Comparison of ENCODE assay signal across 22 cellular contexts in the genomic region with DNA sequence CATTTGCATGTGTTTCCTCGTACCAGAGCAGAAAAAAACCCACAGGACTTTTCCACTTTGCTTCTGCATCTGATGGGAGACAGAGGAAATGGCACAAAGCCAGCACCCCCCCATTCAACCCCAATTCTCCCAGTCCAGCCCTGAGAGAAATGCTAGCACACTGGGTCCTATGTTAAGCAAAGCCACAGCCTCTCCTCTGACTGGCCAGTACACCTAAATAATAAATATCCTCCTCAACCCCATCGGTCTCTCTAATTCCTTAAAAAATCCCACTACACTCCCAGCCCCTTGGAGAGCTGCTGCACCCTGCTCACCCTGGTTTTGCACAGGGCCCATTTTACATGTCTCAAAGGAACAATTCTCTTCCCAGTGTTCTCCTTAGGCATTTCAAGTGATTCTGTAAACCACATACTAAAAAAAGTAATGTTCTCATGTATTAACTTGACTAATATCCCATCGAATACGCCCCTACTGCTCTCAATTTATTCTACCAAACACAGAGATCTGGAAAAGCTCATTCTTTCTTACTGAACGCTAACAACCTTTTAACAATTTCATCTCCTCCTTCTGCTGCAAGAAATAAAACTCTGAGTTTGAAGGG. TPM values are rescaled to one million over a fixed set of nuclear protein-coding genes. Genes with fewer than 3 reads are reported as not detected.
A peak's percentile ranks its signal among the peaks of the same experiment; 100 is the strongest.
DNase-seq lines count a peak whose midpoint lies in the region; TF ChIP-seq lines count a peak whose summit lies in the region.
"Had no signal": no experiment of that assay in that cellular context is flagged by ENCODE, and none has a peak within 500 bp of the region (broad histone marks: within the 10 kb centered on the region; RNA-seq: fewer than 3 reads in every experiment).

No MANE protein-coding gene starts in this region.

- H3K4me3 ChIP-seq in HEK293 (ENCODE audit: low read depth, low read length) (no peak overlapping the region), stomach smooth muscle (ENCODE audit: low read length in 2 of 2) (no peak overlapping the region)
- H3K4me3 ChIP-seq: upper lobe of right lung had no signal

- intact Hi-C loops in activated T-helper 2 cell treated with anti-CD3 and anti-CD28 coated beads, Interferon-gamma antibody, Interleukin-2, Interleukin-4, amounts not matched to agents 10 μg/mL and 5 μg/mL and 100 μg/mL, durations not matched to agents 14 hours and 24 hours and 36 hours (cut with micrococcal nuclease): no loop called here

- H3K9ac ChIP-seq in stomach smooth muscle (ENCODE audit: low read length in 2 of 2): no peak overlapping the region

- H3K27me3 Mint-ChIP-seq in mesothelial cell of epicardium (ENCODE audit: low read depth): no peaks in the 10 kb centered on the region
- H3K27me3 Mint-ChIP-seq in activated T-helper 2 cell treated with anti-CD3 and anti-CD28 coated beads, Interferon-gamma antibody, Interleukin-2, Interleukin-4, amounts not matched to agents 10 μg/mL and 5 μg/mL and 100 μg/mL, durations not matched to agents 14 hours and 24 hours and 36 hours (ENCODE audit: low read depth): peaks cover 3% of the 10 kb centered on the region

- H3K36me3 Mint-ChIP-seq in mesothelial cell of epicardium: no peaks in the 10 kb centered on the region
- H3K36me3 Mint-ChIP-seq in activated T-helper 2 cell treated with anti-CD3 and anti-CD28 coated beads, Interferon-gamma antibody, Interleukin-2, Interleukin-4, amounts not matched to agents 10 μg/mL and 5 μg/mL and 100 μg/mL, durations not matched to agents 14 hours and 24 hours and 36 hours (ENCODE audit: low read depth): no peaks in the 10 kb centered on the region
- H3K36me3 Mint-ChIP-seq: activated naive CD4-positive, alpha-beta T cell treated with anti-CD3 and anti-CD28 coated beads, Interleukin-2, amount 10 ng/mL, durations not matched to agents 7 days and 5 days had no signal

- H3K9me3 Mint-ChIP-seq in mesothelial cell of epicardium: no peaks in the 10 kb centered on the region
- H3K9me3 Mint-ChIP-seq in activated T-helper 2 cell treated with anti-CD3 and anti-CD28 coated beads, Interferon-gamma antibody, Interleukin-2, Interleukin-4, amounts not matched to agents 10 μg/mL and 5 μg/mL and 100 μg/mL, durations not matched to agents 14 hours and 24 hours and 36 hours: no peaks in the 10 kb centered on the region
- H3K9me3 Mint-ChIP-seq: activated CD8-positive, alpha-beta T cell treated with anti-CD3 and anti-CD28 coated beads for 36 hours; activated naive CD4-positive, alpha-beta T cell treated with anti-CD3 and anti-CD28 coated beads, Interleukin-2, amount 10 ng/mL, durations not matched to agents 7 days and 5 days; activated T-cell treated with anti-CD3 and anti-CD28 coated beads, Interleukin-2, amount 50 U/mL, for 24 hours; neural crest cell had no signal

- POLR2A ChIA-PET in HEK293 (lab: Yijun Ruan, JAX): no interaction called here

- TF ChIP-seq CTCF in HEK293 (tag by site-specific recombination; IDR thresholded peaks at IDR 0.05): no peak
- TF ChIP-seq CTCF in VCaP (conservative IDR thresholded peaks at IDR 0.05): no peak
- no peak for TF ChIP-seq CTCF in mesothelial cell of epicardium (IDR thresholded peaks at IDR 0.05; ENCODE audit: unreplicated experiment)

- no peak overlapping the region for H3K27ac ChIP-seq in HEK293 (ENCODE audit: extremely low read depth, low read depth, low read length)
- peak overlapping the region; percentile 41 for H3K27ac ChIP-seq in VCaP
- peak overlapping the region; percentile 11 for H3K27ac ChIP-seq in stomach smooth muscle (ENCODE audit: low read length)
- H3K27ac ChIP-seq: upper lobe of right lung had no signal

- peaks cover 9% of the 10 kb centered on the region; the same call in 1 of the 2 replicates for H3K4me1 ChIP-seq in HEK293 (ENCODE audit: control insufficient read depth, insufficient read depth, low read length)
- peaks cover 5% of the 10 kb centered on the region for H3K4me1 ChIP-seq in stomach smooth muscle (ENCODE audit: control insufficient read depth, insufficient read depth, low read length)
- H3K4me1 ChIP-seq: BE2C, upper lobe of right lung had no signal

- DNase-seq in mesothelial cell of epicardium (ENCODE audit: low spot score in 2 of 2, unreplicated experiment in 2 of 2) (no peak), superior temporal gyrus (ENCODE audit: extremely low spot score) (no peak)
- DNase-seq in effector CD4-positive, alpha-beta T cell: no peak
- DNase-seq in activated T-helper 2 cell treated with anti-CD3 and anti-CD28 coated beads, Interferon-gamma antibody, Interleukin-2, Interleukin-4, amounts not matched to agents 10 μg/mL and 5 μg/mL and 100 μg/mL, durations not matched to agents 14 hours and 24 hours and 36 hours (ENCODE audit: low spot score): no peak
- DNase-seq in activated effector memory CD4-positive, alpha-beta T cell treated with anti-CD3 and anti-CD28 coated beads, Interleukin-2, amount 50 U/mL, for 16 hours: no peak
- DNase-seq: activated CD8-positive, alpha-beta T cell treated with anti-CD3 and anti-CD28 coated beads for 36 hours; activated naive CD4-positive, alpha-beta T cell treated with anti-CD3 and anti-CD28 coated beads, Interleukin-2, amount 10 ng/mL, durations not matched to agents 7 days and 5 days; activated T-cell treated with anti-CD3 and anti-CD28 coated beads, Interleukin-2, amount 50 U/mL, for 24 hours; BE2C; endodermal cell; NCI-H1105; NCI-H2081 treated with DMSO at 0.1 percent for 48 hours; NCI-H524 treated with DMSO at 0.1 percent for 48 hours; SHP77; stimulated activated naive CD4-positive, alpha-beta T cell; T-helper 2 cell; upper lobe of right lung had no signal

- H3K36me3 ChIP-seq in HEK293 (ENCODE audit: control insufficient read depth in 2 of 2, insufficient read depth in 1 of 2, low read length in 2 of 2) (no peaks in the 10 kb centered on the region), stomach smooth muscle (ENCODE audit: control insufficient read depth in 2 of 2, insufficient read depth in 2 of 2, low read length in 2 of 2) (no peaks in the 10 kb centered on the region)
- H3K36me3 ChIP-seq: BE2C, upper lobe of right lung had no signal

- no peaks in the 10 kb centered on the region for H3K9me3 ChIP-seq in HEK293 (ENCODE audit: control insufficient read depth, insufficient read depth, low read depth, low read length)
- no peaks in the 10 kb centered on the region for H3K9me3 ChIP-seq in stomach smooth muscle (ENCODE audit: control insufficient read depth in 2 of 2, low read length in 2 of 2)
- H3K9me3 ChIP-seq: BE2C, upper lobe of right lung had no signal

- peaks cover 19% of the 10 kb centered on the region for H3K4me1 Mint-ChIP-seq in mesothelial cell of epicardium
- H3K4me1 Mint-ChIP-seq in activated T-helper 2 cell treated with anti-CD3 and anti-CD28 coated beads, Interferon-gamma antibody, Interleukin-2, Interleukin-4, amounts not matched to agents 10 μg/mL and 5 μg/mL and 100 μg/mL, durations not matched to agents 14 hours and 24 hours and 36 hours (ENCODE audit: low read depth): no peaks in the 10 kb centered on the region
- H3K4me1 Mint-ChIP-seq: activated naive CD4-positive, alpha-beta T cell treated with anti-CD3 and anti-CD28 coated beads, Interleukin-2, amount 10 ng/mL, durations not matched to agents 7 days and 5 days had no signal

- CTCF ChIA-PET in HEK293 (lab: Yijun Ruan, JAX): no interaction called here

- no peak overlapping the region for H3K4me3 Mint-ChIP-seq in mesothelial cell of epicardium
- no peak overlapping the region for H3K4me3 Mint-ChIP-seq in activated T-helper 2 cell treated with anti-CD3 and anti-CD28 coated beads, Interferon-gamma antibody, Interleukin-2, Interleukin-4, amounts not matched to agents 10 μg/mL and 5 μg/mL and 100 μg/mL, durations not matched to agents 14 hours and 24 hours and 36 hours (ENCODE audit: low read depth)
- H3K4me3 Mint-ChIP-seq: activated CD8-positive, alpha-beta T cell treated with anti-CD3 and anti-CD28 coated beads for 36 hours; activated naive CD4-positive, alpha-beta T cell treated with anti-CD3 and anti-CD28 coated beads, Interleukin-2, amount 10 ng/mL, durations not matched to agents 7 days and 5 days; activated T-cell treated with anti-CD3 and anti-CD28 coated beads, Interleukin-2, amount 50 U/mL, for 24 hours; endodermal cell; neural crest cell had no signal

- no peaks in the 10 kb centered on the region for H3K27me3 ChIP-seq in stomach smooth muscle (ENCODE audit: control insufficient read depth in 1 of 2, insufficient read depth in 2 of 2, low read length in 2 of 2)
- H3K27me3 ChIP-seq: BE2C, upper lobe of right lung had no signal

- peak overlapping the region; percentile 80 for H3K27ac Mint-ChIP-seq in mesothelial cell of epicardium
- no peak overlapping the region for H3K27ac Mint-ChIP-seq in activated T-helper 2 cell treated with anti-CD3 and anti-CD28 coated beads, Interferon-gamma antibody, Interleukin-2, Interleukin-4, amounts not matched to agents 10 μg/mL and 5 μg/mL and 100 μg/mL, durations not matched to agents 14 hours and 24 hours and 36 hours
- H3K27ac Mint-ChIP-seq: activated CD8-positive, alpha-beta T cell treated with anti-CD3 and anti-CD28 coated beads for 36 hours; activated naive CD4-positive, alpha-beta T cell treated with anti-CD3 and anti-CD28 coated beads, Interleukin-2, amount 10 ng/mL, durations not matched to agents 7 days and 5 days; activated T-cell treated with anti-CD3 and anti-CD28 coated beads, Interleukin-2, amount 50 U/mL, for 24 hours; endodermal cell had no signal

RNA-seq across cellular contexts. Expression of gene TSPAN11, which starts 17.4 kb away (rescaled TPM):
- total RNA-seq in mesothelial cell of epicardium: 19.7 to 20.6 TPM (median 19.8 TPM) in 3 replicates
- total RNA-seq in activated T-helper 2 cell treated with anti-CD3 and anti-CD28 coated beads, Interferon-gamma antibody, Interleukin-2, Interleukin-4, amounts not matched to agents 10 μg/mL and 5 μg/mL and 100 μg/mL, durations not matched to agents 14 hours and 24 hours and 36 hours: not detected in 2 replicates
- total RNA-seq: activated CD8-positive, alpha-beta T cell treated with anti-CD3 and anti-CD28 coated beads for 36 hours; G401 had no signal

Comparison
In these comparisons a context has a peak if more than half of its experiments do, and no peak if none do; other contexts are left out.
1. RNA of gene TSPAN11, which starts 17.4 kb away (total RNA-seq): 19.7 to 20.6 TPM in mesothelial cell of epicardium; not detected in activated T-helper 2 cell treated with anti-CD3 and anti-CD28 coated beads, Interferon-gamma antibody, Interleukin-2, Interleukin-4, amounts not matched to agents 10 μg/mL and 5 μg/mL and 100 μg/mL, durations not matched to agents 14 hours and 24 hours and 36 hours; every median in the first group is over 10 times any median in the second.